Comparison of ENCODE assay signal across 8 cellular contexts in genomic region chr1:32247983-32248889, GRCh38. TPM values are rescaled to one million over a fixed set of nuclear protein-coding genes. Genes with fewer than 3 reads are reported as not detected.
DNase-seq lines count a peak whose midpoint lies in the region; ATAC-seq and TF ChIP-seq lines count a peak whose summit lies in the region.

No MANE protein-coding gene starts in this region.

- TF ChIP-seq CTCF in GM10266 (IDR thresholded peaks at IDR 0.05; ENCODE audit: control insufficient read depth, insufficient read depth, low read depth, missing control alignments): peak; percentile 96
- peak; percentile 74 for TF ChIP-seq CTCF in KMS-11 (conservative IDR thresholded peaks at IDR 0.05; ENCODE audit: low read depth, low read length)
- TF ChIP-seq CTCF in heart right ventricle (IDR thresholded peaks at IDR 0.05): peak; percentile 64 to 92 (median 84)

- no peaks in the 10 kb centered on the region for H4K20me1 ChIP-seq in KMS-11 (ENCODE audit: insufficient read depth)

- CTCF ChIA-PET in activated naive CD4-positive, alpha-beta T cell treated with anti-CD3 and anti-CD28 coated beads, Interleukin-2, amount 10 ng/mL, durations not matched to agents 7 days and 5 days (lab: Charles Lee): interaction anchor here (0.9 to 5.9 kb wide), 19 partner anchors 9 to 175 kb away, joined by 3 to 61 read pairs (median 5); partner anchors contain the start of genes EIF3I, HDAC1, TMEM234 and TMEM39B

- ATAC-seq in heart right ventricle: peak; percentile 40 to 66 (median 54)
- ATAC-seq in GM18861 (IDR thresholded peaks at IDR 0.05; ENCODE audit: unreplicated experiment): no peak
- ATAC-seq in GM21737 (IDR thresholded peaks at IDR 0.05; ENCODE audit: unreplicated experiment): no peak

- no peaks in the 10 kb centered on the region for H3K27me3 Mint-ChIP-seq in activated naive CD4-positive, alpha-beta T cell treated with anti-CD3 and anti-CD28 coated beads, Interleukin-2, amount 10 ng/mL, durations not matched to agents 7 days and 5 days

- no peak overlapping the region for H3K4me3 ChIP-seq in KMS-11 (IDR thresholded peaks at IDR 0.05; ENCODE audit: insufficient read depth, low read depth, low read length)
- H3K4me3 ChIP-seq in SJCRH30: no peak overlapping the region
- H3K4me3 ChIP-seq in heart right ventricle: peak overlapping the region in 5 of 10 donors; percentile 10 to 31 (median 20)

- H3K79me2 ChIP-seq in KMS-11 (ENCODE audit: insufficient read depth, low read depth): no peaks in the 10 kb centered on the region

- peak overlapping the region; percentile 96 for H3K27ac Mint-ChIP-seq in activated naive CD4-positive, alpha-beta T cell treated with anti-CD3 and anti-CD28 coated beads, Interleukin-2, amount 10 ng/mL, durations not matched to agents 7 days and 5 days

- WGBS in heart right ventricle, 2 donors: 12 to 14% methylated on average over 26 to 31 of the region's 31 CpGs

- peak overlapping the region; percentile 30; the same call in 1 of the 2 replicates for H2AFZ ChIP-seq in KMS-11 (ENCODE audit: low read depth)

- DNase-seq in GM10266 (ENCODE audit: extremely low spot score) (peak; percentile 82), SJCRH30 (peak; percentile 86 to 88), heart right ventricle (peak; percentile 86 to 88), retina (peak; percentile 87)
- DNase-seq in activated naive CD4-positive, alpha-beta T cell treated with anti-CD3 and anti-CD28 coated beads, Interleukin-2, amount 10 ng/mL, durations not matched to agents 7 days and 5 days: peak; percentile 85

- peaks cover 21% of the 10 kb centered on the region for H3K36me3 Mint-ChIP-seq in activated naive CD4-positive, alpha-beta T cell treated with anti-CD3 and anti-CD28 coated beads, Interleukin-2, amount 10 ng/mL, durations not matched to agents 7 days and 5 days

- no peaks in the 10 kb centered on the region for H3K36me3 ChIP-seq in KMS-11 (ENCODE audit: insufficient read depth)
- H3K36me3 ChIP-seq in SJCRH30: no peaks in the 10 kb centered on the region
- H3K36me3 ChIP-seq in heart right ventricle: no peaks in the 10 kb centered on the region

- no peaks in the 10 kb centered on the region for H3K9me3 Mint-ChIP-seq in activated naive CD4-positive, alpha-beta T cell treated with anti-CD3 and anti-CD28 coated beads, Interleukin-2, amount 10 ng/mL, durations not matched to agents 7 days and 5 days

- H3K9me3 ChIP-seq in SJCRH30 (replicated peaks): no peaks in the 10 kb centered on the region
- H3K9me3 ChIP-seq in heart right ventricle: no peaks in the 10 kb centered on the region

- intact Hi-C loops in heart right ventricle (cut with DNase I): loop anchor here in 4 of 10 donors (2.0 to 10.0 kb wide), 3 partner anchors 43 to 47 kb away; partner anchors contain the start of gene HDAC1 (in 2 of the 4)

- H3K4me1 ChIP-seq in KMS-11 (ENCODE audit: low read depth, poor library complexity, severe bottlenecking) (peaks cover 17% of the 10 kb centered on the region), SJCRH30 (peaks cover 21% of the 10 kb centered on the region), heart right ventricle (peaks cover 8 to 84% (median 74%) of the 10 kb centered on the region in 9 donors)

- H3K9ac ChIP-seq in KMS-11: no peak overlapping the region

- H3K27me3 ChIP-seq in KMS-11 (ENCODE audit: insufficient read depth, low read depth) (no peaks in the 10 kb centered on the region), SJCRH30 (peaks cover 9% of the 10 kb centered on the region; the same call in 1 of the 2 replicates), heart right ventricle (no peaks in the 10 kb centered on the region)

- H3K4me1 Mint-ChIP-seq in activated naive CD4-positive, alpha-beta T cell treated with anti-CD3 and anti-CD28 coated beads, Interleukin-2, amount 10 ng/mL, durations not matched to agents 7 days and 5 days: peaks cover 55% of the 10 kb centered on the region

- H3K27ac ChIP-seq in KMS-11 (no peak overlapping the region), SJCRH30 (no peak overlapping the region), heart right ventricle (peak overlapping the region; percentile 66 to 94 (median 92))

- H3K4me2 ChIP-seq in KMS-11: peak overlapping the region; percentile 9; the same call in 1 of the 2 replicates

- H3K4me3 Mint-ChIP-seq in activated naive CD4-positive, alpha-beta T cell treated with anti-CD3 and anti-CD28 coated beads, Interleukin-2, amount 10 ng/mL, durations not matched to agents 7 days and 5 days: peak overlapping the region; percentile 67

RNA-seq across cellular contexts. Expression of gene FAM167B, which starts 1.2 kb away (rescaled TPM):
- not detected in 2 replicates for total RNA-seq in SJCRH30 (2014; rRNA removed; shearing (Covaris generic))
- 10 to 100 TPM in 1 of 10 donors, 1 to 10 TPM in 9; 1.0 to 12.5 (median 3.9) TPM for total RNA-seq in heart right ventricle
- 10 to 100 TPM; 13.5 to 17.3 TPM for polyA plus RNA-seq in heart right ventricle

RNA-seq across cellular contexts. Expression of gene LCK, which starts 2.8 kb away (rescaled TPM):
- 0.43 TPM in 1 of 2 replicates, not detected in the other for total RNA-seq in SJCRH30 (2014; rRNA removed; shearing (Covaris generic))
- total RNA-seq in heart right ventricle: 1 to 10 TPM in 4 of 10 donors, under 1 TPM in 6; 0.25 to 7.1 (median 0.86) TPM
- polyA plus RNA-seq in heart right ventricle: under 1 TPM; 0.29 to 0.39 TPM

RNA-seq across cellular contexts. Expression of gene EIF3I, which starts 26.0 kb away (rescaled TPM):
- total RNA-seq in SJCRH30 (2014; rRNA removed; shearing (Covaris generic)): 290 and 295 TPM in 2 replicates
- 100 to 1,000 TPM in 7 of 10 donors, 10 to 100 TPM in 3; 90.3 to 138 (median 103) TPM for total RNA-seq in heart right ventricle
- polyA plus RNA-seq in heart right ventricle: 100 to 1,000 TPM; 140 to 342 TPM

RNA-seq across cellular contexts. Expression of gene TMEM234, which starts 26.1 kb away (rescaled TPM):
- 8.7 and 9.9 TPM in 2 replicates for total RNA-seq in SJCRH30 (2014; rRNA removed; shearing (Covaris generic))
- total RNA-seq in heart right ventricle: 10 to 100 TPM in 6 of 10 donors, 1 to 10 TPM in 4; 8.1 to 12.8 (median 11.1) TPM
- polyA plus RNA-seq in heart right ventricle: 10 to 100 TPM; 14.9 to 19.6 TPM

RNA-seq across cellular contexts. Expression of gene DCDC2B, which starts 39.3 kb away (rescaled TPM):
- total RNA-seq in SJCRH30 (2014; rRNA removed; shearing (Covaris generic)): not detected in 2 replicates
- total RNA-seq in heart right ventricle: not detected
- polyA plus RNA-seq in heart right ventricle: not detected

Comparison
In these comparisons a context has a peak if more than half of its experiments do, and no peak if none do; other contexts are left out.
1. H3K27ac ChIP-seq: peak in heart right ventricle (10 of 10); none in KMS-11 (single experiment) and SJCRH30 (single experiment).
2. ATAC-seq: peak in heart right ventricle (8 of 8); none in GM18861 (single experiment) and GM21737 (single experiment).
3. Peak in every context shown above with its lines, with median percentiles within 50 percentile points of each other: DNase-seq and CTCF ChIP-seq.